ENCODE assay signal across 8 cellular contexts in the genomic region with DNA sequence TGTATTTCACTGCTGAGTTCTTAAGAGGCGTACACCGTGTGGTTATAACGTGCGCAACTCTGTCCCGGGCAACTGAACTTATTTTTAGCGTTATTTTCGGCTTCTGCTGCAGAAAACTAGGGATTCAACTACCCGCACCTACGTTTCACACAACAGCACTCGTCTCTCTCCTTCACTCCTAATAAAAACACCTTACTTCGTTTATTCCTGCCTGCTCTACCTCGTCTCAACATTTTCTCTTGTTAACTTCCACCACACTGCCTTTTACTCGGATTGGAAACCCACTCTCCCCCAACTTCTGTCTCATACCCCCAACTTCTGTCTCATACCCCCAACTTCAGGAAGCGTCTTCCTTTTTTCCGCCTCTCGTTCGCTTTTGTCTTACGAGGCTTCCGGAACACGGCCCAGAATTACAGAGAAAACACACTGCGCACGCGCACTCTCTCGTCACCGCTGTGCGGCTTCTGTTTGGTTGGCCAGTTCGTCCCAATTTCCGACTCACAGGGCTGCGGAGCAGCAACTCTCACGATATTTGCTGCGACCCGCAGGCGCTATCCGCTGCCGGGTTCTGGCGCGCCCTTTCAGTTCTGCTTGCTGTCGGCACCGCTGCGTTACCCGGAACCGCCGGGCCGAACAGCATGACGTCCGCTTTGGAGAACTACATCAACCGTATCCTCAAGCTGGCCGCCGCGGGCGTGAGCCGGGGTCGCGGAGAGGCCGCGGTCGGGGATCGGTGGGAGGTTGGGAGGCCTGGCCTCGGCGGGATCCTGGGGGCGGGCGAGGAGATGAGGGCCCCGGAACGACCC. TPM values are rescaled to one million over a fixed set of nuclear protein-coding genes. Genes with fewer than 3 reads are reported as not detected.
DNase-seq lines count a peak whose midpoint lies in the region; ATAC-seq, FAIRE-seq and TF ChIP-seq lines count a peak whose summit lies in the region.

LSM8 (plus strand) TSS at position 579 of the 806 bp plus-strand sequence; CDS start at position 639, 60 bp downstream.

- FAIRE-seq in keratinocyte (lab: Jason Lieb, UNC), result peak; percentile 80

- peak within 1 kb of the TSS; percentile 98 for H2AFZ ChIP-seq in keratinocyte (ENCODE audit: control insufficient read depth, low read length)

- peak; percentile 92 for TF ChIP-seq POLR2A in GM19193 (IDR thresholded peaks at IDR 0.05; ENCODE audit: extremely low read depth, insufficient read depth, insufficient read length)

- H4K20me1 ChIP-seq in keratinocyte (ENCODE audit: control insufficient read depth, extremely low read depth, insufficient read depth, low read length), result no peaks in the 10 kb centered on the region

- H3K27ac Mint-ChIP-seq in chondrocyte (ENCODE audit: unreplicated experiment), result peak within 1 kb of the TSS; percentile 100

- H3K9me1 ChIP-seq in keratinocyte (ENCODE audit: control insufficient read depth, extremely low read depth, insufficient read depth, low read length), result no peaks in the 10 kb centered on the region

- TF ChIP-seq CTCF in chondrocyte (IDR thresholded peaks at IDR 0.05) (no peak), keratinocyte (optimal IDR thresholded peaks at IDR 0.05 in 1 of 3, IDR thresholded peaks at IDR 0.05 in 1 of 3, conservative IDR thresholded peaks at IDR 0.05 in 1 of 3; ENCODE audit: extremely low read depth in 1 of 3, insufficient read depth in 2 of 3, low read length in 3 of 3) (no peak)

- peak; percentile 98 for ATAC-seq in HG03439 (IDR thresholded peaks at IDR 0.05; ENCODE audit: unreplicated experiment)

- peak; percentile 93 to 97 for DNase-seq in AML-193 (lab: John Stamatoyannopoulos, UW)
- peak; percentile 87 for DNase-seq in NCI-H510A treated with DMSO at 0.1 percent for 48 hours (lab: John Stamatoyannopoulos, UW)
- peak; percentile 92 to 94 for DNase-seq in activated CD4-positive, alpha-beta T cell treated with anti-CD3 and anti-CD28 coated beads for 24 hours (ENCODE audit: low read depth in 2 of 2)
- peak; percentile 96 for DNase-seq in chondrocyte (ENCODE audit: low spot score)
- peak; percentile 88 for DNase-seq in keratinocyte (ENCODE audit: low read depth, low spot score)
- DNase-seq in stimulated activated CD4-positive, alpha-beta T cell treated with anti-CD3 and anti-CD28 coated beads, Interleukin-15, amount 100 ng/mL, for 1 hour (ENCODE audit: low read depth in 1 of 2, low spot score in 1 of 2), result peak; percentile 93 to 94

- H3K36me3 Mint-ChIP-seq in chondrocyte (ENCODE audit: low read depth), result peaks cover 5% of the 10 kb centered on the region

- H3K4me2 ChIP-seq in keratinocyte (ENCODE audit: control insufficient read depth, extremely low read depth, insufficient read depth, low read depth, low read length), result peak within 1 kb of the TSS; percentile 92

- peaks cover 36% of the 10 kb centered on the region for H3K4me1 Mint-ChIP-seq in chondrocyte (ENCODE audit: low read depth)

- H3K27me3 Mint-ChIP-seq in chondrocyte (ENCODE audit: low read depth), result no peaks in the 10 kb centered on the region

- H3K9me3 Mint-ChIP-seq in chondrocyte (ENCODE audit: low read depth), result no peaks in the 10 kb centered on the region

- peaks cover 41% of the 10 kb centered on the region for H3K79me2 ChIP-seq in keratinocyte (ENCODE audit: control insufficient read depth, insufficient read depth, low read length)

- peak within 1 kb of the TSS; percentile 93 for H3K9ac ChIP-seq in keratinocyte (ENCODE audit: control insufficient read depth, extremely low read depth, insufficient read depth, low read length)

- H3K36me3 ChIP-seq in keratinocyte (ENCODE audit: control insufficient read depth in 2 of 2, extremely low read depth in 1 of 2, insufficient read depth in 2 of 2, low read length in 2 of 2), result peaks cover 0 to 1% of the 10 kb centered on the region in 2 experiments

- peak within 1 kb of the TSS; percentile 90 for H3K27ac ChIP-seq in keratinocyte (ENCODE audit: control insufficient read depth, insufficient read depth, low read length)

- H3K4me3 Mint-ChIP-seq in chondrocyte (ENCODE audit: unreplicated experiment), result peak within 1 kb of the TSS; percentile 100

- peaks cover 12% of the 10 kb centered on the region for H3K4me1 ChIP-seq in keratinocyte (ENCODE audit: control insufficient read depth, extremely low read depth, insufficient read depth, low read length)

- no peaks in the 10 kb centered on the region for H3K27me3 ChIP-seq in keratinocyte (ENCODE audit: control insufficient read depth, extremely low read depth, insufficient read depth, low read length)

- H3K9me3 ChIP-seq in keratinocyte (ENCODE audit: control insufficient read depth, low read depth, low read length), result no peaks in the 10 kb centered on the region

- peak within 1 kb of the TSS; percentile 76 to 99 (median 82) for H3K4me3 ChIP-seq in keratinocyte (ENCODE audit: control insufficient read depth in 2 of 3, extremely low read depth in 1 of 3, insufficient read depth in 2 of 3, low read depth in 1 of 3, low read length in 3 of 3)

- dilution Hi-C loops in keratinocyte (cut with MboI; ENCODE audit: extremely low pct_ligation_motif_present, low sequenced_read_pairs), result no loop called here

RNA-seq across cellular contexts. Expression of gene LSM8, which starts in this region (rescaled TPM):
- total RNA-seq in chondrocyte, result 21.5 to 26.4 TPM (median 23.2 TPM) in 3 replicates
- 30.8 to 63.0 TPM (median 50.2 TPM) in 3 replicates for polyA plus RNA-seq in keratinocyte
- polyA plus RNA-seq in keratinocyte (2011; ENCODE audit: low read depth), result 17.4 TPM
- polyA plus RNA-seq in keratinocyte (2011; cell fraction: cytosol; rRNA removed), result 43.4 and 44.0 TPM in 2 replicates
- 31.9 and 45.7 TPM in 2 replicates for polyA plus RNA-seq in keratinocyte (2011; cell fraction: nucleus; rRNA removed)
- polyA plus RNA-seq in keratinocyte (2012; ENCODE audit: low replicate concordance), result 24.9 and 32.7 TPM in 2 replicates
- polyA minus RNA-seq in keratinocyte, result 6.3 to 54.9 TPM (median 25.3 TPM) in 3 replicates
- polyA minus RNA-seq in keratinocyte (2011; cell fraction: cytosol; rRNA and poly(A)+ RNA removed), result 17.1 TPM
- polyA minus RNA-seq in keratinocyte (2011; cell fraction: nucleus; rRNA and poly(A)+ RNA removed), result 7.4 and 9.9 TPM in 2 replicates

Comparison
In these comparisons a context has a peak if more than half of its experiments do, and no peak if none do; other contexts are left out.
1. Peak in every context shown above with its lines: DNase-seq, ATAC-seq, H3K4me3 ChIP-seq and H3K27ac ChIP-seq.